ENCODE assay signal across 8 cellular contexts in the genomic region with DNA sequence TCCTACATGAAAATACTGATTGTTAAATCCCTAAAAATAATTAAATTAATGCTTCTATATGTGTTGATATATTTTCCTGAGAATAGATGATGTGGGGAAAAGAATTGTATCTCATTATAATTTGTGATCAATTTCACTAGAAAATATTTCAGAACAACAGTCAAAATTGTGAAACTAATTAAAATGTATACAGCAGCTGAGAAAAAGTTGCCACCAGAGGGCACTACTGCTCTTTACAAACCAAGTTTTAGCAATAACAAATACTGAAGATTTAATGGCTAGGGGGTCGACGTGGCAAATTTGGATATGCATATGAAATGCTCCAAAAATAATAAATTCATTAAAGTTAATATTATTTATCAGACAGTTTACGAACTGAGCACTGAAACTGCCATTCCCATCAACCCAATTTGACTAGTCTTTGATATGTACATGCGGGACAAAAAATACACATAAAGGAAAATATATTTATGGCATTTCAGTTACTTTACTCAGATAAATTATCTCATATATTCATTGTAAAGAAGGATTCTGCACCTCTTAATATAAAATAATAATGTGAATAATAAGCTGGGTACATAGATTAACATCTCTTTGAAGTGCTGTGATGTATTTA.
DNase-seq lines count a peak whose midpoint lies in the region; ATAC-seq and TF ChIP-seq lines count a peak whose summit lies in the region.

No MANE protein-coding gene starts in this region.

- DNase-seq in AG04450 (ENCODE audit: low read depth, low spot score) (no peak), GM12864 (ENCODE audit: low read depth) (no peak), NCI-H345 treated with DMSO at 0.1 percent for 48 hours (lab: John Stamatoyannopoulos, UW; ENCODE audit: unreplicated experiment) (peak; percentile 46), adipocyte (ENCODE audit: low read depth) (peak; percentile 54), iris pigment epithelial cell (ENCODE audit: low read depth) (peak; percentile 16), dedifferentiated amniotic fluid mesenchymal stem cell (ENCODE audit: extremely low spot score) (no peak), suprapubic skin (ENCODE audit: low spot score in 2 of 2) (no peak)
- DNase-seq in stimulated activated naive CD8-positive, alpha-beta T cell treated with anti-CD3 and anti-CD28 coated beads, Interleukin-15, amount 100 ng/mL, for 72 hours, result peak; percentile 11 to 20

- POLR2A ChIA-PET in AG04450 (lab: Yijun Ruan, JAX), result no interaction called here

- TF ChIP-seq EP300 in suprapubic skin (IDR thresholded peaks at IDR 0.05), result no peak

- no peak for TF ChIP-seq POLR2A in suprapubic skin (IDR thresholded peaks at IDR 0.05)

- H3K27ac ChIP-seq in AG04450 (ENCODE audit: low read depth, low read length) (no peak overlapping the region), suprapubic skin (no peak overlapping the region)

- H3K9me3 ChIP-seq in AG04450 (ENCODE audit: control insufficient read depth, insufficient read depth, low read length) (peaks cover 3% of the 10 kb centered on the region; the same call in 1 of the 2 replicates), adipocyte (ENCODE audit: control insufficient read depth, low read length) (peaks cover 5% of the 10 kb centered on the region), suprapubic skin (peaks cover 3% of the 10 kb centered on the region)

- CTCF ChIA-PET in AG04450 (lab: Charles Lee), result no interaction called here

- H3K4me1 Mint-ChIP-seq in stimulated activated naive CD8-positive, alpha-beta T cell treated with anti-CD3 and anti-CD28 coated beads, Interleukin-15, amount 100 ng/mL, for 72 hours, result no peaks in the 10 kb centered on the region

- H3K27ac Mint-ChIP-seq in stimulated activated naive CD8-positive, alpha-beta T cell treated with anti-CD3 and anti-CD28 coated beads, Interleukin-15, amount 100 ng/mL, for 72 hours, result no peak overlapping the region

- H3K4me3 Mint-ChIP-seq in stimulated activated naive CD8-positive, alpha-beta T cell treated with anti-CD3 and anti-CD28 coated beads, Interleukin-15, amount 100 ng/mL, for 72 hours, result no peak overlapping the region

- H3K4me3 ChIP-seq in AG04450 (ENCODE audit: low read depth, low read length) (no peak overlapping the region), GM12864 (ENCODE audit: low read depth, low read length) (no peak overlapping the region), adipocyte (ENCODE audit: low read length) (no peak overlapping the region), suprapubic skin (no peak overlapping the region)

- no peaks in the 10 kb centered on the region for H3K27me3 ChIP-seq in AG04450 (ENCODE audit: control insufficient read depth, insufficient read depth, low read length)
- H3K27me3 ChIP-seq in adipocyte (replicated peaks; ENCODE audit: control insufficient read depth, insufficient read depth, low read length), result no peaks in the 10 kb centered on the region
- no peaks in the 10 kb centered on the region for H3K27me3 ChIP-seq in suprapubic skin

- H3K4me1 ChIP-seq in adipocyte (ENCODE audit: control insufficient read depth, insufficient read depth, low read length) (no peaks in the 10 kb centered on the region), suprapubic skin (no peaks in the 10 kb centered on the region)

- no peak overlapping the region for H3K9ac ChIP-seq in adipocyte (ENCODE audit: low read length)

- H3K27me3 Mint-ChIP-seq in stimulated activated naive CD8-positive, alpha-beta T cell treated with anti-CD3 and anti-CD28 coated beads, Interleukin-15, amount 100 ng/mL, for 72 hours, result no peaks in the 10 kb centered on the region

- WGBS in suprapubic skin, result 28% methylated on average over 4 of the region's 4 CpGs

- TF ChIP-seq CTCF in AG04450 (IDR thresholded peaks at IDR 0.05; ENCODE audit: low read depth, low read length), result peak; percentile 28; the same call in 1 of the 2 replicates
- TF ChIP-seq CTCF in GM12864 (IDR thresholded peaks at IDR 0.05; ENCODE audit: low read depth, low read length, missing control alignments), result peak; percentile 39
- peak in 1 of 2 donors; percentile 49 for TF ChIP-seq CTCF in suprapubic skin (IDR thresholded peaks at IDR 0.05)

- no peak for ATAC-seq in stimulated activated naive CD8-positive, alpha-beta T cell treated with anti-CD3 and anti-CD28 coated beads, Interleukin-15, amount 100 ng/mL, for 72 hours

- H3K36me3 ChIP-seq in adipocyte (ENCODE audit: control insufficient read depth, insufficient read depth, low read length, severe bottlenecking) (no peaks in the 10 kb centered on the region), suprapubic skin (no peaks in the 10 kb centered on the region)

- H3K9me3 Mint-ChIP-seq in stimulated activated naive CD8-positive, alpha-beta T cell treated with anti-CD3 and anti-CD28 coated beads, Interleukin-15, amount 100 ng/mL, for 72 hours, result no peaks in the 10 kb centered on the region

Comparison
In these comparisons a context has a peak if more than half of its experiments do, and no peak if none do; other contexts are left out.
1. DNase-seq: peak in NCI-H345 treated with DMSO at 0.1 percent for 48 hours (single experiment), adipocyte (single experiment), iris pigment epithelial cell (single experiment) and stimulated activated naive CD8-positive, alpha-beta T cell treated with anti-CD3 and anti-CD28 coated beads, Interleukin-15, amount 100 ng/mL, for 72 hours (2 of 2); none in AG04450 (single experiment), GM12864 (single experiment), dedifferentiated amniotic fluid mesenchymal stem cell (single experiment) and suprapubic skin (0 of 2).